Comparison of ENCODE assay signal across 1 cellular context in genomic region chr19:48720613-48721296, GRCh38.
TF ChIP-seq lines count a peak whose summit lies in the region.

No MANE protein-coding gene starts in this region.

TF ChIP-seq in GM12878, 131 proteins besides CTCF, POLR2A, EP300 and RAD21 (continued from another document):
- TF ChIP-seq, protein P1, sequence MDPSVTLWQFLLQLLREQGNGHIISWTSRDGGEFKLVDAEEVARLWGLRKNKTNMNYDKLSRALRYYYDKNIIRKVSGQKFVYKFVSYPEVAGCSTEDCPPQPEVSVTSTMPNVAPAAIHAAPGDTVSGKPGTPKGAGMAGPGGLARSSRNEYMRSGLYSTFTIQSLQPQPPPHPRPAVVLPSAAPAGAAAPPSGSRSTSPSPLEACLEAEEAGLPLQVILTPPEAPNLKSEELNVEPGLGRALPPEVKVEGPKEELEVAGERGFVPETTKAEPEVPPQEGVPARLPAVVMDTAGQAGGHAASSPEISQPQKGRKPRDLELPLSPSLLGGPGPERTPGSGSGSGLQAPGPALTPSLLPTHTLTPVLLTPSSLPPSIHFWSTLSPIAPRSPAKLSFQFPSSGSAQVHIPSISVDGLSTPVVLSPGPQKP (IDR thresholded peaks at IDR 0.05; ENCODE audit: low read depth, low read length) = 0 out of 2 replicates have a peak, but pooled peaks have one; percentile 16
- TF ChIP-seq, protein P2, sequence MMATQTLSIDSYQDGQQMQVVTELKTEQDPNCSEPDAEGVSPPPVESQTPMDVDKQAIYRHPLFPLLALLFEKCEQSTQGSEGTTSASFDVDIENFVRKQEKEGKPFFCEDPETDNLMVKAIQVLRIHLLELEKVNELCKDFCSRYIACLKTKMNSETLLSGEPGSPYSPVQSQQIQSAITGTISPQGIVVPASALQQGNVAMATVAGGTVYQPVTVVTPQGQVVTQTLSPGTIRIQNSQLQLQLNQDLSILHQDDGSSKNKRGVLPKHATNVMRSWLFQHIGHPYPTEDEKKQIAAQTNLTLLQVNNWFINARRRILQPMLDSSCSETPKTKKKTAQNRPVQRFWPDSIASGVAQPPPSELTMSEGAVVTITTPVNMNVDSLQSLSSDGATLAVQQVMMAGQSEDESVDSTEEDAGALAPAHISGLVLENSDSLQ (IDR thresholded peaks at IDR 0.05) = peak; percentile 98
- TF ChIP-seq DPF2 (IDR thresholded peaks at IDR 0.05) (peak; percentile 61), RFX5 (IDR thresholded peaks at IDR 0.05; ENCODE audit: low read depth, low read length) (peak; percentile 52; the same call in 1 of the 2 replicates), SPI1 (IDR thresholded peaks at IDR 0.05; ENCODE audit: borderline replicate concordance, insufficient read depth, low read depth, low read length) (no peak), TBL1XR1 (IDR thresholded peaks at IDR 0.05; ENCODE audit: low read depth, low read length) (peak; percentile 23; the same call in 1 of the 2 replicates), ESRRA (IDR thresholded peaks at IDR 0.05; ENCODE audit: low read length) (no peak), BHLHE40 (IDR thresholded peaks at IDR 0.05; ENCODE audit: borderline replicate concordance in 1 of 2, low read depth in 2 of 2, low read length in 1 of 2) (peak; percentile 73 to 87), MLLT1 (IDR thresholded peaks at IDR 0.05) (0 out of 2 replicates have a peak, but pooled peaks have one; percentile 22), IKZF1 (conservative IDR thresholded peaks at IDR 0.05) (peak; percentile 97), LARP7 (IDR thresholded peaks at IDR 0.05) (peak; percentile 54; the same call in 1 of the 2 replicates), SREBF1 (IDR thresholded peaks at IDR 0.05; ENCODE audit: low read length) (peak; percentile 81), HDGF (IDR thresholded peaks at IDR 0.05) (peak; percentile 54; the same call in 1 of the 2 replicates), NR2C1 (IDR thresholded peaks at IDR 0.05) (peak; percentile 58), NFYA (IDR thresholded peaks at IDR 0.05; ENCODE audit: borderline replicate concordance, low read depth, low read length) (peak; percentile 60), ATF7 (IDR thresholded peaks at IDR 0.05; ENCODE audit: low read depth) (0 out of 2 replicates have a peak, but pooled peaks have one; percentile 42)
